In the genomic region with DNA sequence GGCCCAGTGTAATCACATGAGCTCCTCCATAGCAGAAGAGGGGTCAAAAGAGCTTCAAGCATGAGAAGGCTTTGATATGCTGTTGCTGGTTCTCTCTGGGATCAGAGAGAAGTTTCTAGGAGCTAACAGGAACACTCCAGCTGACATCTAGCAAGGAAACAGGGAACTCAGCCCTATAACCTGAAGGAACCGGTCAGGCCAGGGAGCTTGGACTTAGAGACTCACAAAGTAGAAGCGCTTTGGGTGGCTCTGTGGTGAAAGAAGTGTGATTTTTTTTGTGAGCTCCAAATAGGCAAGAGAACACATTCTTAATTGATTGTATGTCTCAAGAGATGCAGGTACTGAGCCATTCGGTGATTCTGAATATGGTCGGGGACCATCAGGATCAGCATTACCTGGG, we compare ENCODE assay signal across 29 cellular contexts. TPM values are rescaled to one million over a fixed set of nuclear protein-coding genes. Genes with fewer than 3 reads are reported as not detected.
"Had no signal": no experiment of that assay in that cellular context is flagged by ENCODE, and none has a peak within 500 bp of the region (broad histone marks: within the 10 kb centered on the region; RNA-seq: fewer than 3 reads in every experiment).

No MANE protein-coding gene starts in this region.

- H3K4me3 Mint-ChIP-seq: effector memory CD8-positive, alpha-beta T cell; naive thymus-derived CD4-positive, alpha-beta T cell; nephron progenitor cell had no signal

- H3K4me2 ChIP-seq: smooth muscle cell had no signal

- H3K27ac Mint-ChIP-seq: effector memory CD8-positive, alpha-beta T cell; naive thymus-derived CD4-positive, alpha-beta T cell; nephron progenitor cell; progenitor cell of endocrine pancreas had no signal

- H3K9ac ChIP-seq: parathyroid adenoma had no signal

- H3K4me1 ChIP-seq: foreskin keratinocyte, gastroesophageal sphincter, heart left ventricle, lower lobe of right lung, parathyroid adenoma, right lobe of liver, testis, tibial artery, uterus had no signal

- H3K36me3 ChIP-seq: gastroesophageal sphincter, heart left ventricle, lower lobe of right lung, right lobe of liver, tibial artery, upper lobe of left lung, uterus had no signal

- H3K79me2 ChIP-seq: parathyroid adenoma had no signal

- H2AFZ ChIP-seq: parathyroid adenoma had no signal

- FAIRE-seq: islet of Langerhans had no signal

- H3K27ac ChIP-seq: coronary artery, foreskin keratinocyte, gastroesophageal sphincter, heart left ventricle, lower lobe of right lung, parathyroid adenoma, right lobe of liver, testis, tibial artery, upper lobe of left lung, uterus had no signal

- H3K36me3 Mint-ChIP-seq: naive thymus-derived CD4-positive, alpha-beta T cell had no signal

- H3K9me3 Mint-ChIP-seq: nephron progenitor cell had no signal

- DNase-seq: effector memory CD8-positive, alpha-beta T cell; heart left ventricle; hippocampal formation; left cardiac atrium; left ventricle myocardium superior; lower lobe of right lung; mesendoderm; midbrain; naive thymus-derived CD4-positive, alpha-beta T cell; nephron progenitor cell; occipital lobe; right lobe of liver; stimulated activated CD4-positive, alpha-beta T cell treated with anti-CD3 and anti-CD28 coated beads, Interleukin-12 subunit alpha, Interleukin-12 subunit beta, amount 100 ng/mL, for 4 hours; stimulated activated CD4-positive, alpha-beta T cell treated with anti-CD3 and anti-CD28 coated beads, Interleukin-1b, Interleukin-23, amount 100 ng/mL, for 48 hours; stimulated activated CD4-positive, alpha-beta T cell treated with anti-CD3 and anti-CD28 coated beads, Interleukin-4, amount 100 ng/mL, for 1 hour; stimulated activated CD8-positive, alpha-beta memory T cell treated with anti-CD3 and anti-CD28 coated beads, Interleukin-4, amount 100 ng/mL, for 48 hours; stimulated activated naive CD4-positive, alpha-beta T cell treated with Interleukin-2 at 50 U/mL for 16 hours; substantia nigra; testis; tibial artery; upper lobe of left lung; uterus had no signal

- H3K4me3 ChIP-seq: coronary artery, gastroesophageal sphincter, heart left ventricle, lower lobe of right lung, right lobe of liver, smooth muscle cell, testis, tibial artery, upper lobe of left lung, uterus had no signal

- H3K27me3 ChIP-seq: foreskin keratinocyte, gastroesophageal sphincter, heart left ventricle, right lobe of liver, testis, tibial artery, upper lobe of left lung, uterus had no signal

- H3K4me1 Mint-ChIP-seq: naive thymus-derived CD4-positive, alpha-beta T cell had no signal

- ATAC-seq: effector memory CD8-positive, alpha-beta T cell; foreskin keratinocyte; gastroesophageal sphincter; heart left ventricle; left cardiac atrium; left ventricle myocardium superior; naive thymus-derived CD4-positive, alpha-beta T cell; right lobe of liver had no signal

- H3K9me3 ChIP-seq: gastroesophageal sphincter, lower lobe of right lung, right lobe of liver, testis, tibial artery, upper lobe of left lung, uterus had no signal

RNA-seq across cellular contexts. Expression of a gene that starts 26.2 kb away (rescaled TPM):
- polyA plus RNA-seq: naive thymus-derived CD4-positive, alpha-beta T cell had no signal
